21 cellular contexts compared by ENCODE assay signal in genomic region chr19:56083668-56084067, GRCh38. TPM values are rescaled to one million over a fixed set of nuclear protein-coding genes. Genes with fewer than 3 reads are reported as not detected.
DNase-seq lines count a peak whose midpoint lies in the region; ATAC-seq, FAIRE-seq and TF ChIP-seq lines count a peak whose summit lies in the region.
"Had no signal": no experiment of that assay in that cellular context is flagged by ENCODE, and none has a peak within 500 bp of the region (broad histone marks: within the 10 kb centered on the region; RNA-seq: fewer than 3 reads in every experiment).

No MANE protein-coding gene starts in this region.

- CTCF ChIA-PET in HEK293 (lab: Yijun Ruan, JAX) (interaction anchor here (4.9 kb wide), 1 partner anchor 250 kb away, joined by 42 read pairs; no protein-coding TSS in a partner anchor), GM12878 (lab: Yijun Ruan, JAX) (interaction anchor here (1.0 to 3.8 kb wide), 2 partner anchors 88 to 250 kb away, joined by 4 to 32 read pairs; no protein-coding TSS in a partner anchor)
- CTCF ChIA-PET in activated CD4-positive, alpha-beta memory T cell treated with anti-CD3 and anti-CD28 coated beads, Interleukin-2, amount 10 ng/mL, durations not matched to agents 7 days and 5 days (lab: Charles Lee) = no interaction called here

- no peaks in the 10 kb centered on the region for H4K20me1 ChIP-seq in GM12878 (ENCODE audit: control insufficient read depth, insufficient read depth)
- H4K20me1 ChIP-seq in osteoblast (ENCODE audit: insufficient read depth, low read length) = peaks cover 27% of the 10 kb centered on the region

- WGBS in GM12878 (ENCODE audit: insufficient coverage, insufficient replicate concordance, low lambda C conversion rate, missing lambda C conversion rate) = 92% methylated on average over 2 of the region's 9 CpGs

- DNase-seq in AG08396 (ENCODE audit: low spot score) (peak; percentile 5), GM12878 (ENCODE audit: low read depth, low spot score) (no peak), osteoblast (ENCODE audit: insufficient read length, low spot score, missing footprints) (peak; percentile 67), NOMO-1 treated with dmso at 0.1 percent for 144 hours (lab: John Stamatoyannopoulos, UW; ENCODE audit: unreplicated experiment) (no peak)
- DNase-seq in activated CD4-positive, alpha-beta memory T cell treated with anti-CD3 and anti-CD28 coated beads, Interleukin-2, amount 10 ng/mL, durations not matched to agents 7 days and 5 days = no peak
- DNase-seq: CD4-positive, CD25-positive, alpha-beta regulatory T cell; DMS79; IMR-90; Karpas-422; NCI-H1417; NCI-H1694 treated with DMSO at 0.1 percent for 48 hours; NCI-H2081 treated with DMSO at 0.1 percent for 48 hours; NCI-H446; NCI-H526; Right ventricle myocardium superior; SW 1271; T-helper 17 cell had no signal

- ATAC-seq in GM12878 (no peak), GM19395 (IDR thresholded peaks at IDR 0.05; ENCODE audit: unreplicated experiment) (no peak)
- ATAC-seq: T-helper 17 cell had no signal

- H3K4me3 ChIP-seq in HEK293 (ENCODE audit: low read depth, low read length) = no peak overlapping the region
- no peak overlapping the region for H3K4me3 ChIP-seq in GM12878
- H3K4me3 ChIP-seq in osteoblast (ENCODE audit: insufficient read depth, low read length) = no peak overlapping the region

- peaks cover 4% of the 10 kb centered on the region for H3K27me3 Mint-ChIP-seq in activated CD4-positive, alpha-beta memory T cell treated with anti-CD3 and anti-CD28 coated beads, Interleukin-2, amount 10 ng/mL, durations not matched to agents 7 days and 5 days

- POLR2A ChIA-PET in HEK293 (lab: Yijun Ruan, JAX) (no interaction called here), GM12878 (lab: Charles Lee) (no interaction called here)
- POLR2A ChIA-PET in activated CD4-positive, alpha-beta memory T cell treated with anti-CD3 and anti-CD28 coated beads, Interleukin-2, amount 10 ng/mL, durations not matched to agents 7 days and 5 days (lab: Charles Lee) = no interaction called here

- H3K79me2 ChIP-seq in GM12878 (ENCODE audit: control insufficient read depth, insufficient read depth, low read length) = no peaks in the 10 kb centered on the region
- no peaks in the 10 kb centered on the region for H3K79me2 ChIP-seq in osteoblast (ENCODE audit: insufficient read depth, low read length)

- H3K4me1 Mint-ChIP-seq in activated CD4-positive, alpha-beta memory T cell treated with anti-CD3 and anti-CD28 coated beads, Interleukin-2, amount 10 ng/mL, durations not matched to agents 7 days and 5 days = peaks cover 10% of the 10 kb centered on the region

- no peak overlapping the region for H3K9ac ChIP-seq in GM12878 (ENCODE audit: control insufficient read depth, insufficient read depth, low read length)

- no peak overlapping the region for H3K27ac Mint-ChIP-seq in activated CD4-positive, alpha-beta memory T cell treated with anti-CD3 and anti-CD28 coated beads, Interleukin-2, amount 10 ng/mL, durations not matched to agents 7 days and 5 days
- H3K27ac Mint-ChIP-seq: CD4-positive, CD25-positive, alpha-beta regulatory T cell; T-helper 17 cell had no signal

- no peaks in the 10 kb centered on the region for H3K9me3 Mint-ChIP-seq in activated CD4-positive, alpha-beta memory T cell treated with anti-CD3 and anti-CD28 coated beads, Interleukin-2, amount 10 ng/mL, durations not matched to agents 7 days and 5 days
- H3K9me3 Mint-ChIP-seq: CD4-positive, CD25-positive, alpha-beta regulatory T cell had no signal

- H3K4me2 ChIP-seq in GM12878 (ENCODE audit: control insufficient read depth, insufficient read depth) (no peak overlapping the region), osteoblast (ENCODE audit: insufficient read depth, low read length) (no peak overlapping the region)

- TF ChIP-seq POLR2A in GM12878 (IDR thresholded peaks at IDR 0.05; ENCODE audit: low read depth, low read length) = no peak

- no peak overlapping the region for H3K27ac ChIP-seq in HEK293 (ENCODE audit: extremely low read depth, low read depth, low read length)
- H3K27ac ChIP-seq in GM12878 (ENCODE audit: control insufficient read depth, insufficient read depth) = no peak overlapping the region
- no peak overlapping the region for H3K27ac ChIP-seq in osteoblast (ENCODE audit: low read depth, low read length)
- H3K27ac ChIP-seq: HL-60 had no signal

- H3K36me3 ChIP-seq in HEK293 (ENCODE audit: control insufficient read depth in 2 of 2, insufficient read depth in 1 of 2, low read length in 2 of 2) = peaks cover 0 to 8% of the 10 kb centered on the region in 2 experiments; a peak in 1 of 3 replicates
- H3K36me3 ChIP-seq in GM12878 (ENCODE audit: control insufficient read depth in 2 of 2, insufficient read depth in 2 of 2, low read length in 1 of 2) = peaks cover 0 to 3% of the 10 kb centered on the region in 2 experiments; a peak in 3 of 4 replicates
- H3K36me3 ChIP-seq in osteoblast (ENCODE audit: insufficient read depth, low read length) = no peaks in the 10 kb centered on the region

- TF ChIP-seq EP300 in GM12878 (IDR thresholded peaks at IDR 0.05; ENCODE audit: borderline replicate concordance in 1 of 2, control insufficient read depth in 1 of 2, low read depth in 2 of 2, low read length in 2 of 2) = no peak

- RAD21 ChIA-PET in GM12878 (lab: Charles Lee; ENCODE audit: unreplicated experiment) = no interaction called here

- peaks cover 4% of the 10 kb centered on the region for H3K36me3 Mint-ChIP-seq in activated CD4-positive, alpha-beta memory T cell treated with anti-CD3 and anti-CD28 coated beads, Interleukin-2, amount 10 ng/mL, durations not matched to agents 7 days and 5 days (ENCODE audit: low read depth)

- no peak overlapping the region for H3K4me3 Mint-ChIP-seq in activated CD4-positive, alpha-beta memory T cell treated with anti-CD3 and anti-CD28 coated beads, Interleukin-2, amount 10 ng/mL, durations not matched to agents 7 days and 5 days
- H3K4me3 Mint-ChIP-seq: CD4-positive, CD25-positive, alpha-beta regulatory T cell; T-helper 17 cell had no signal

- no peak for TF ChIP-seq RAD21 in GM12878 (IDR thresholded peaks at IDR 0.05; ENCODE audit: insufficient read depth, low read depth, low read length)

- in situ Hi-C loops in GM12878 (cut with MboI) = loop anchor here (5.0 kb wide), 1 partner anchor 234 kb away; no protein-coding TSS in a partner anchor

- TF ChIP-seq CTCF in HEK293 (tag by site-specific recombination; IDR thresholded peaks at IDR 0.05) = no peak
- no peak for TF ChIP-seq CTCF in GM12878 (IDR thresholded peaks at IDR 0.05 in 2 of 3, conservative IDR thresholded peaks at IDR 0.05 in 1 of 3; ENCODE audit: control insufficient read depth in 2 of 3, extremely low read depth in 1 of 3, insufficient read depth in 1 of 3, low read depth in 3 of 3, low read length in 3 of 3)
- TF ChIP-seq CTCF in osteoblast (IDR thresholded peaks at IDR 0.05; ENCODE audit: extremely low read depth, low read depth, low read length) = no peak

- H2AFZ ChIP-seq in GM12878 (ENCODE audit: control insufficient read depth, low read depth, low read length) (no peak overlapping the region), osteoblast (ENCODE audit: low read length) (no peak overlapping the region)

- H3K4me1 ChIP-seq in HEK293 (ENCODE audit: control insufficient read depth, insufficient read depth, low read length) = peaks cover 3% of the 10 kb centered on the region; the same call in 1 of the 2 replicates
- peaks cover 5% of the 10 kb centered on the region; the same call in 1 of the 2 replicates for H3K4me1 ChIP-seq in GM12878 (ENCODE audit: control insufficient read depth, insufficient read depth, low read length)
- H3K4me1 ChIP-seq in osteoblast (ENCODE audit: insufficient read depth, low read length) = peaks cover 6% of the 10 kb centered on the region

- SMC1A ChIA-PET in GM12878 (lab: Charles Lee; ENCODE audit: uncharacterized antibody, unreplicated experiment) = no interaction called here

- BruUV-seq in GM12878 (replicated peaks; lab: Mats Ljungman, UMichigan) = no TSS peak

- no peak for FAIRE-seq in GM12878 (lab: Jason Lieb, UNC)
- FAIRE-seq: H54 had no signal

- no peaks in the 10 kb centered on the region for H3K27me3 ChIP-seq in GM12878 (replicated peaks in 1 of 2; ENCODE audit: control insufficient read depth in 2 of 2, insufficient read depth in 2 of 2, low read length in 1 of 2)
- H3K27me3 ChIP-seq in osteoblast (ENCODE audit: insufficient read depth, low read length) = no peaks in the 10 kb centered on the region

- intact Hi-C loops in GM12878 (cut with micrococcal nuclease; ENCODE audit: unreplicated experiment) = no loop called here

- H3K9me3 ChIP-seq in HEK293 (ENCODE audit: control insufficient read depth, insufficient read depth, low read depth, low read length) (no peaks in the 10 kb centered on the region), GM12878 (replicated peaks; ENCODE audit: control insufficient read depth, insufficient read depth, low read length) (no peaks in the 10 kb centered on the region), osteoblast (ENCODE audit: low read depth, low read length) (no peaks in the 10 kb centered on the region)

RNA-seq across cellular contexts. Expression of gene ZNF787, which starts 37.4 kb away (rescaled TPM):
- 18.7 and 27.6 TPM in 2 replicates for total RNA-seq in GM12878 (2013; cell fraction: nucleolus; rRNA removed)
- total RNA-seq in GM12878 (2014; rRNA removed) (20.3 and 25.6 TPM in 2 replicates), GM12878 (2014; rRNA removed; fragmentation: Illumina TruSeq; extraction: Trizol) (6.2 and 7.8 TPM in 2 replicates), GM12878 (2021) (36.7 and 39.9 TPM in 2 replicates), osteoblast (23.6 and 27.5 TPM in 2 replicates)
- 14.9 TPM for polyA plus RNA-seq in GM12878 (2011; ENCODE audit: low read depth)
- polyA plus RNA-seq in GM12878 (2011; rRNA removed) (2.4 and 5.4 TPM in 2 replicates), GM12878 (2014; fragmentation: Illumina TruSeq; extraction: Trizol) (0.59 and 2.9 TPM in 2 replicates), GM12878 (2014; fragmentation: Nextera tagmentation; extraction: Ambion mirVana) (under 1 TPM; 0.23 to 0.42 TPM), GM12878 (2014; rRNA removed) (27.0 and 36.3 TPM in 2 replicates), GM12878 (2016; fragmentation: Nextera tagmentation; extraction: Ambion mirVana) (1 to 10 TPM; 2.1 to 2.4 TPM)
- 5.6 and 17.2 TPM in 2 replicates for polyA plus RNA-seq in GM12878 (2011; cell fraction: cytosol; rRNA removed)
- 15.5 and 21.2 TPM in 2 replicates for polyA plus RNA-seq in GM12878 (2011; cell fraction: nucleus; rRNA removed)
- 19.2 and 23.8 TPM in 2 replicates for polyA plus RNA-seq in GM12878 (2012)
- polyA minus RNA-seq in GM12878 (2011; rRNA and poly(A)+ RNA removed) = 2.2 and 9.7 TPM in 2 replicates
- 10.3 and 12.4 TPM in 2 replicates for polyA minus RNA-seq in GM12878 (2011; cell fraction: cytosol; rRNA and poly(A)+ RNA removed)
- 4.6 and 8.6 TPM in 2 replicates for polyA minus RNA-seq in GM12878 (2011; cell fraction: nucleus; rRNA and poly(A)+ RNA removed)
- total RNA-seq in activated CD4-positive, alpha-beta memory T cell treated with anti-CD3 and anti-CD28 coated beads, Interleukin-2, amount 10 ng/mL, durations not matched to agents 7 days and 5 days = 10 to 100 TPM; 30.0 to 31.1 TPM

RNA-seq across cellular contexts. Expression of gene ZNF444, which starts 57.4 kb away (rescaled TPM):
- 28.2 and 28.8 TPM in 2 replicates for total RNA-seq in GM12878 (2013; cell fraction: nucleolus; rRNA removed)
- 15.0 and 17.5 TPM in 2 replicates for total RNA-seq in GM12878 (2014; rRNA removed)
- 2.8 and 3.7 TPM in 2 replicates for total RNA-seq in GM12878 (2014; rRNA removed; fragmentation: Illumina TruSeq; extraction: Trizol)
- total RNA-seq in GM12878 (2021) = 28.2 and 29.1 TPM in 2 replicates
- 5.4 TPM for polyA plus RNA-seq in GM12878 (2011; ENCODE audit: low read depth)
- polyA plus RNA-seq in GM12878 (2011; rRNA removed) = 5.3 and 10.8 TPM in 2 replicates
- 14.4 and 19.5 TPM in 2 replicates for polyA plus RNA-seq in GM12878 (2011; cell fraction: cytosol; rRNA removed)
- polyA plus RNA-seq in GM12878 (2011; cell fraction: nucleus; rRNA removed) = 18.8 and 27.5 TPM in 2 replicates
- polyA plus RNA-seq in GM12878 (2012) = 18.9 and 21.3 TPM in 2 replicates
- polyA plus RNA-seq in GM12878 (2014; fragmentation: Illumina TruSeq; extraction: Trizol) = 4.6 and 6.1 TPM in 2 replicates
- under 1 TPM; 0.45 to 0.99 TPM for polyA plus RNA-seq in GM12878 (2014; fragmentation: Nextera tagmentation; extraction: Ambion mirVana)
- polyA plus RNA-seq in GM12878 (2014; rRNA removed) = 19.3 and 24.4 TPM in 2 replicates
- 10 to 100 TPM; 12.5 to 14.5 TPM for polyA plus RNA-seq in GM12878 (2016; fragmentation: Nextera tagmentation; extraction: Ambion mirVana)
- polyA minus RNA-seq in GM12878 (2011; rRNA and poly(A)+ RNA removed) = 3.4 and 5.6 TPM in 2 replicates
- 5.6 and 9.0 TPM in 2 replicates for polyA minus RNA-seq in GM12878 (2011; cell fraction: cytosol; rRNA and poly(A)+ RNA removed)
- polyA minus RNA-seq in GM12878 (2011; cell fraction: nucleus; rRNA and poly(A)+ RNA removed) = 1.6 and 6.8 TPM in 2 replicates
- total RNA-seq in osteoblast = 13.0 and 16.6 TPM in 2 replicates
- total RNA-seq in activated CD4-positive, alpha-beta memory T cell treated with anti-CD3 and anti-CD28 coated beads, Interleukin-2, amount 10 ng/mL, durations not matched to agents 7 days and 5 days = 10 to 100 TPM; 25.7 to 26.3 TPM

Comparison
In these comparisons a context has a peak if more than half of its experiments do, and no peak if none do; other contexts are left out.
1. DNase-seq: peak in AG08396 (single experiment) and osteoblast (single experiment); none in GM12878 (single experiment), activated CD4-positive, alpha-beta memory T cell treated with anti-CD3 and anti-CD28 coated beads, Interleukin-2, amount 10 ng/mL, durations not matched to agents 7 days and 5 days (single experiment) and NOMO-1 treated with dmso at 0.1 percent for 144 hours (single experiment).